Comparison of ENCODE assay signal across 26 cellular contexts in genomic region chr10:26378763-26379361, GRCh38. TPM values are rescaled to one million over a fixed set of nuclear protein-coding genes. Genes with fewer than 3 reads are reported as not detected.
DNase-seq lines count a peak whose midpoint lies in the region; ATAC-seq, FAIRE-seq and TF ChIP-seq lines count a peak whose summit lies in the region.
"Had no signal": no experiment of that assay in that cellular context is flagged by ENCODE, and none has a peak within 500 bp of the region (broad histone marks: within the 10 kb centered on the region; RNA-seq: fewer than 3 reads in every experiment).

No MANE protein-coding gene starts in this region.

- no peaks in the 10 kb centered on the region for H3K27me3 ChIP-seq in HepG2 (ENCODE audit: control insufficient read depth in 1 of 2, insufficient read depth in 2 of 2, low read length in 2 of 2)
- no peaks in the 10 kb centered on the region for H3K27me3 ChIP-seq in right lobe of liver
- no peaks in the 10 kb centered on the region for H3K27me3 ChIP-seq in fibroblast of lung (ENCODE audit: control insufficient read depth, insufficient read depth, low read length)
- H3K27me3 ChIP-seq: body of pancreas, esophagus muscularis mucosa, SJSA1, stomach had no signal

- H3K4me2 ChIP-seq in HepG2 (ENCODE audit: low read depth, low read length), result no peak overlapping the region
- no peak overlapping the region for H3K4me2 ChIP-seq in fibroblast of lung (ENCODE audit: extremely low read depth, insufficient read depth, low read length)
- H3K4me2 ChIP-seq: GM23338 had no signal

- in situ Hi-C loops in HepG2 (cut with HindIII; ENCODE audit: extremely low pct_ligation_motif_present, low pct_unique_long_range_greater_than_20kb), result no loop called here

- no TSS peak for BruUV-seq in HepG2 (replicated peaks; lab: Mats Ljungman, UMichigan)

- H2AFZ ChIP-seq in HepG2 (ENCODE audit: low read length), result no peak overlapping the region
- H2AFZ ChIP-seq in fibroblast of lung (ENCODE audit: low read length), result no peak overlapping the region
- H2AFZ ChIP-seq: GM23338 had no signal

- ATAC-seq in HepG2, result no peak
- ATAC-seq in right lobe of liver, result no peak
- ATAC-seq: activated naive CD8-positive, alpha-beta T cell treated with anti-CD3 and anti-CD28 coated beads, Interleukin-2, amount 50 U/mL, for 24 hours; body of pancreas; GM23338; left colon; natural killer cell; T-helper 17 cell had no signal

- TF ChIP-seq RAD21 in HepG2 (CRISPR knock-in tag; IDR thresholded peaks at IDR 0.05), result no peak

- CTCF ChIA-PET in HepG2 (lab: Yijun Ruan, JAX; ENCODE audit: low intra/inter-chr PET ratio, low total read pairs), result no interaction called here

- H3K4me1 ChIP-seq in HepG2 (ENCODE audit: insufficient read depth, low read length), result no peaks in the 10 kb centered on the region
- H3K4me1 ChIP-seq in right lobe of liver, result no peaks in the 10 kb centered on the region
- H3K4me1 ChIP-seq in fibroblast of lung (ENCODE audit: control insufficient read depth, extremely low read depth, insufficient read depth, low read length), result no peaks in the 10 kb centered on the region
- H3K4me1 ChIP-seq: body of pancreas, esophagus muscularis mucosa, SJSA1, stomach had no signal

- no peak overlapping the region for H3K4me3 ChIP-seq in HepG2 (replicated peaks in 1 of 3; ENCODE audit: insufficient read depth in 1 of 3, low read depth in 2 of 3, low read length in 3 of 3)
- no peak overlapping the region for H3K4me3 ChIP-seq in right lobe of liver
- no peak overlapping the region for H3K4me3 ChIP-seq in fibroblast of lung (replicated peaks in 1 of 4; ENCODE audit: control extremely low read depth in 1 of 4, insufficient read depth in 1 of 4, low read depth in 3 of 4, low read length in 4 of 4)
- H3K4me3 ChIP-seq: body of pancreas, esophagus muscularis mucosa, GM23338, heart right ventricle, SJSA1, stomach had no signal

- no peak for FAIRE-seq in HepG2 (lab: Jason Lieb, UNC)
- no peak for FAIRE-seq in RCC 7860 (lab: Jason Lieb, UNC)

- TF ChIP-seq POLR2A in HepG2 (IDR thresholded peaks at IDR 0.05; ENCODE audit: insufficient read depth in 1 of 2, low read depth in 2 of 2, low read length in 2 of 2) (no peak), right lobe of liver (IDR thresholded peaks at IDR 0.05) (no peak)

- no peaks in the 10 kb centered on the region for H3K9me3 ChIP-seq in HepG2 (ENCODE audit: low read length)
- no peaks in the 10 kb centered on the region for H3K9me3 ChIP-seq in right lobe of liver
- H3K9me3 ChIP-seq in fibroblast of lung (ENCODE audit: control insufficient read depth, insufficient read depth, low read depth, low read length), result no peaks in the 10 kb centered on the region
- H3K9me3 ChIP-seq: body of pancreas, esophagus muscularis mucosa, SJSA1 had no signal

- DNase-seq in HepG2 (ENCODE audit: low spot score) (no peak), right lobe of liver (no peak), NOMO-1 treated with dmso at 0.1 percent for 144 hours (lab: John Stamatoyannopoulos, UW; ENCODE audit: unreplicated experiment) (peak; percentile 38), fibroblast of lung (ENCODE audit: low read depth in 2 of 2) (peak; percentile 1), NCI-H1417 treated with DMSO at 0.1 percent for 48 hours (lab: John Stamatoyannopoulos, UW) (no peak), mesenteric fat pad (ENCODE audit: low spot score) (no peak), RCC 7860 (ENCODE audit: low spot score) (no peak), NCI-H2029 treated with DMSO at 0.1 percent for 48 hours (lab: John Stamatoyannopoulos, UW) (no peak)
- DNase-seq: activated CD4-positive, alpha-beta T cell treated with anti-CD3 and anti-CD28 coated beads, Interleukin-2, amount 50 U/mL, for 4 hours; activated gamma-delta T cell; activated naive CD8-positive, alpha-beta T cell treated with anti-CD3 and anti-CD28 coated beads, Interleukin-2, amount 50 U/mL, for 24 hours; body of pancreas; C1 segment of cervical spinal cord; effector CD8-positive, alpha-beta T cell; heart right ventricle; left colon; natural killer cell; NCI-H1105; NCI-H510A treated with DMSO at 0.1 percent for 48 hours; stomach; T-helper 17 cell had no signal

- intact Hi-C loops in HepG2 (cut with micrococcal nuclease; ENCODE audit: unreplicated experiment), result no loop called here
- intact Hi-C loops in right lobe of liver (cut with DNase I), result no loop called here

- POLR2A ChIA-PET in HepG2 (lab: Yijun Ruan, JAX), result no interaction called here

- H3K79me2 ChIP-seq in HepG2 (ENCODE audit: insufficient read depth, low read length) (no peaks in the 10 kb centered on the region), fibroblast of lung (ENCODE audit: control insufficient read depth, insufficient read depth, low read length) (no peaks in the 10 kb centered on the region)

- no peaks in the 10 kb centered on the region for H4K20me1 ChIP-seq in HepG2 (ENCODE audit: insufficient read depth, low read length)
- H4K20me1 ChIP-seq in fibroblast of lung (ENCODE audit: control insufficient read depth, extremely low read depth, insufficient read depth, low read length), result no peaks in the 10 kb centered on the region

- H3K27ac ChIP-seq in HepG2 (ENCODE audit: extremely low read length, insufficient read depth, low read length), result no peak overlapping the region
- H3K27ac ChIP-seq in right lobe of liver, result no peak overlapping the region
- no peak overlapping the region for H3K27ac ChIP-seq in fibroblast of lung (ENCODE audit: insufficient read depth, low read length)
- H3K27ac ChIP-seq: body of pancreas, esophagus muscularis mucosa, heart right ventricle, SJSA1, stomach had no signal

- H3K9ac ChIP-seq in HepG2 (ENCODE audit: insufficient read depth, low read depth, low read length) (no peak overlapping the region), fibroblast of lung (ENCODE audit: insufficient read depth, low read length) (no peak overlapping the region)

- no peaks in the 10 kb centered on the region for H3K36me3 ChIP-seq in HepG2 (replicated peaks in 1 of 2; ENCODE audit: control insufficient read depth in 1 of 2, insufficient read depth in 2 of 2, low read length in 2 of 2)
- no peaks in the 10 kb centered on the region for H3K36me3 ChIP-seq in right lobe of liver
- no peaks in the 10 kb centered on the region for H3K36me3 ChIP-seq in fibroblast of lung (ENCODE audit: control insufficient read depth, insufficient read depth, low read length)
- H3K36me3 ChIP-seq: esophagus muscularis mucosa, heart right ventricle, SJSA1, stomach had no signal

- 18% methylated on average over 5 of the region's 5 CpGs for WGBS in HepG2 (ENCODE audit: low lambda C conversion rate)
- 28% methylated on average over 5 of the region's 5 CpGs for WGBS in right lobe of liver (ENCODE audit: insufficient coverage, low coverage, low lambda C conversion rate, missing lambda C conversion rate)

- TF ChIP-seq EP300 in HepG2 (IDR thresholded peaks at IDR 0.05; ENCODE audit: low read depth in 2 of 2, low read length in 2 of 2), result no peak
- TF ChIP-seq EP300 in HepG2 (CRISPR knock-in tag; IDR thresholded peaks at IDR 0.05; ENCODE audit: borderline replicate concordance), result no peak

- TF ChIP-seq CTCF in HepG2 (CRISPR knock-in tag; IDR thresholded peaks at IDR 0.05) (no peak), right lobe of liver (IDR thresholded peaks at IDR 0.05) (no peak), fibroblast of lung (conservative IDR thresholded peaks at IDR 0.05 in 1 of 2, IDR thresholded peaks at IDR 0.05 in 1 of 2; ENCODE audit: low read depth in 1 of 2, low read length in 2 of 2) (no peak)

TF ChIP-seq in HepG2, 621 proteins besides CTCF, POLR2A, EP300 and RAD21:
- TF ChIP-seq SRSF4 (IDR thresholded peaks at IDR 0.05; ENCODE audit: low read depth, low read length, poor library complexity, severe bottlenecking) (no peak), CEBPB (IDR thresholded peaks at IDR 0.05; ENCODE audit: borderline replicate concordance, low read depth, low read length) (peak; percentile 24; the same call in 1 of the 2 replicates)

RNA-seq across cellular contexts. Expression of gene APBB1IP, which starts 59.3 kb away (rescaled TPM):
- total RNA-seq in HepG2 (2016; rRNA removed; fragmentation: Illumina TruSeq; extraction: Trizol) (not detected in 2 replicates), right lobe of liver (10 to 100 TPM; 13.0 to 50.7 (median 16.5) TPM), fibroblast of lung (1.5 and 3.1 TPM in 2 replicates), mesenteric fat pad (37.2 TPM)
- not detected in 2 replicates for total RNA-seq in HepG2 (2016; cell fraction: cytosol; rRNA removed; fragmentation: Illumina TruSeq; extraction: Trizol; ENCODE audit: low read depth)
- total RNA-seq in HepG2 (2016; cell fraction: insoluble cytoplasmic fraction; rRNA removed; fragmentation: Illumina TruSeq; extraction: Trizol), result not detected in 2 replicates
- not detected in 2 replicates for total RNA-seq in HepG2 (2016; cell fraction: membrane; rRNA removed; fragmentation: Illumina TruSeq; extraction: Trizol)
- not detected in 2 replicates for total RNA-seq in HepG2 (2016; cell fraction: nucleus; rRNA removed; fragmentation: Illumina TruSeq; extraction: Trizol)
- polyA plus RNA-seq in HepG2 (2011; rRNA removed) (0.08 TPM in 1 of 2 replicates, not detected in the other), fibroblast of lung (1.3 and 1.5 TPM in 2 replicates)
- not detected in 2 replicates for polyA plus RNA-seq in HepG2 (2011; cell fraction: cytosol; rRNA removed)
- not detected in 2 replicates for polyA plus RNA-seq in HepG2 (2011; cell fraction: nucleus; rRNA removed)
- polyA plus RNA-seq in HepG2 (2012), result not detected in 2 replicates
- not detected in 2 replicates for polyA plus RNA-seq in HepG2 (2016; cell fraction: cytosol; fragmentation: Illumina TruSeq; extraction: Trizol; ENCODE audit: low read depth)
- not detected in 2 replicates for polyA plus RNA-seq in HepG2 (2016; cell fraction: insoluble cytoplasmic fraction; fragmentation: Illumina TruSeq; extraction: Trizol; ENCODE audit: low read depth)
- polyA plus RNA-seq in HepG2 (2016; cell fraction: membrane; fragmentation: Illumina TruSeq; extraction: Trizol; ENCODE audit: low read depth), result not detected in 2 replicates
- polyA plus RNA-seq in HepG2 (2016; cell fraction: nucleus; fragmentation: Illumina TruSeq; extraction: Trizol; ENCODE audit: insufficient read depth, low read depth), result not detected in 2 replicates
- 0.05 TPM in 1 of 2 replicates, not detected in the other for polyA minus RNA-seq in HepG2 (2011; rRNA and poly(A)+ RNA removed; ENCODE audit: low replicate concordance)
- polyA minus RNA-seq in HepG2 (2011; cell fraction: cytosol; rRNA and poly(A)+ RNA removed), result not detected in 2 replicates
- not detected in 2 replicates for polyA minus RNA-seq in HepG2 (2011; cell fraction: nucleus; rRNA and poly(A)+ RNA removed)
- 2.5 and 3.1 TPM in 2 replicates for polyA plus RNA-seq in fibroblast of lung (2012)
- 0.48 TPM in 1 of 2 replicates, not detected in the other for polyA minus RNA-seq in fibroblast of lung (ENCODE audit: low replicate concordance)
- total RNA-seq: A673, chondrocyte, SJSA1 had no signal

Comparison
In these comparisons a context has a peak if more than half of its experiments do, and no peak if none do; other contexts are left out.
1. DNase-seq: peak in NOMO-1 treated with dmso at 0.1 percent for 144 hours (single experiment) and fibroblast of lung (2 of 2); none in HepG2 (single experiment), right lobe of liver (0 of 3), NCI-H1417 treated with DMSO at 0.1 percent for 48 hours (single experiment), mesenteric fat pad (single experiment), RCC 7860 (single experiment) and NCI-H2029 treated with DMSO at 0.1 percent for 48 hours (single experiment).